ENCODE assay signal across 1 cellular context in the genomic region with DNA sequence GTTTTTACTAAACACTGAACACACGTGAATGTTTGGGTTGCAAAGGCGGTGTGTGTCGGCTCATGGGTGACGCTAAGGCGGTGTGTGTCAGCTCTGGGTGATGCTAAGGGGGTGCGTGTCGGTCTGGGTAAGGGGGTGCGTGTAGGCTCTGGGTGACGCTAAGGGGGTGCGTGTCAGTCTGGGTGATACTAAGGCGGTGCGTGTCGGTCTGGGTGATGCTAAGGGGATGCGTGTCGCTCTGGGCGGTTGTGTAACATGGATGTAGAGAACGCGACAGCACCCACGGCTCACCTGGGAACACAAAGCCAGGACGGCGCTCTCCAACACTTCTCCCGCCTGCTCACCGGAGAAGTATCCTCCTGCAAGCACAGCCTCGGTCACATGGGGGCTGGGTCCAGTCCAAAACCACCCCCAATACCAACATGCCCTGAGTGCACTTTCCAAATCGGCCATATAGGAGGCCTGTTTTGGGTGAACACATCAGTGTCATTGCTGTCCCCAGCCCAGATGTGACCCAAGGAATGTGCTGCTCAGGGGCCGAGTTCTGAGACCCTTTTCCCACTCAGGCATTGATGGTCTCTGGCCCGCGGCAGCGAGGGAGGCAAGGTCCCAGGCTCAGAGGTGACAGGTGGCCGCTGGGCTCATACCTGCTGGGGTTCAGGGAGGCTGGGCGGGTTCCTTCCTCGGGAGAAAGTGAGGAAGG.
TF ChIP-seq lines count a peak whose summit lies in the region.

No MANE protein-coding gene starts in this region.

TF ChIP-seq in H1, 55 proteins besides CTCF, POLR2A, EP300 and RAD21 (continued from another document):
- TF ChIP-seq RNF2 (IDR thresholded peaks at IDR 0.05; ENCODE audit: borderline replicate concordance, low read depth, low read length, missing control alignments, poor library complexity, severe bottlenecking) (no peak), CREB1 (IDR thresholded peaks at IDR 0.05) (no peak), SIN3A (conservative IDR thresholded peaks at IDR 0.05 in 1 of 2, IDR thresholded peaks at IDR 0.05 in 1 of 2; ENCODE audit: low read depth in 1 of 2, low read length in 2 of 2) (no peak), TAF1 (IDR thresholded peaks at IDR 0.05; ENCODE audit: low read depth, low read length) (no peak), KDM1A (IDR thresholded peaks at IDR 0.05; ENCODE audit: borderline replicate concordance, low read length) (no peak), POLR2AphosphoS5 (IDR thresholded peaks at IDR 0.05; ENCODE audit: low read depth, low read length) (no peak)
